In genomic region chr15:31338318-31338878, GRCh38 we compare ENCODE assay signal across 8 cellular contexts. TPM values are rescaled to one million over a fixed set of nuclear protein-coding genes. Genes with fewer than 3 reads are reported as not detected.
DNase-seq lines count a peak whose midpoint lies in the region; ATAC-seq and TF ChIP-seq lines count a peak whose summit lies in the region.

No MANE protein-coding gene starts in this region.

- H3K4me1 ChIP-seq in left lung (peaks cover 61 to 99% of the 10 kb centered on the region in 2 donors), thyroid gland (peaks cover 95 to 100% of the 10 kb centered on the region in 2 donors)

- TF ChIP-seq CTCF in left lung (IDR thresholded peaks at IDR 0.05), result no peak
- no peak for TF ChIP-seq CTCF in thyroid gland (IDR thresholded peaks at IDR 0.05)
- TF ChIP-seq CTCF in WTC11 (IDR thresholded peaks at IDR 0.05), result no peak

- peak overlapping the region; percentile 89 for H3K27ac Mint-ChIP-seq in activated T-helper 1 cell treated with anti-CD3 and anti-CD28 coated beads, Interleukin-12 subunit alpha, Interleukin-12 subunit beta, Interleukin-2, Interleukin-4 antibody, amounts not matched to agents 30 ng/mL and 10 ng/mL and 1 ng/mL, durations not matched to agents 14 hours and 24 hours and 36 hours
- H3K27ac Mint-ChIP-seq in WTC11, result no peak overlapping the region; the same call in 1 of the 2 replicates

- POLR2A ChIA-PET in WTC11 (lab: Charles Lee), result no interaction called here

- 6 to 15% methylated on average over 5 to 6 of the region's 9 CpGs for WGBS in thyroid gland, 2 donors

- intact Hi-C loops in activated T-helper 1 cell treated with anti-CD3 and anti-CD28 coated beads, Interleukin-12 subunit alpha, Interleukin-12 subunit beta, Interleukin-2, Interleukin-4 antibody, amounts not matched to agents 30 ng/mL and 10 ng/mL and 1 ng/mL, durations not matched to agents 14 hours and 24 hours and 36 hours (cut with micrococcal nuclease), result loop anchor here (1.0 kb wide), 2 partner anchors 8 to 9 kb away; no protein-coding TSS in a partner anchor
- intact Hi-C loops in left lung (cut with DNase I) (no loop called here), thyroid gland (cut with DNase I) (no loop called here)

- no peaks in the 10 kb centered on the region for H3K27me3 ChIP-seq in left lung
- no peaks in the 10 kb centered on the region for H3K27me3 ChIP-seq in thyroid gland

- H3K36me3 ChIP-seq in left lung (peaks cover 0 to 17% of the 10 kb centered on the region in 2 donors), thyroid gland (no peaks in the 10 kb centered on the region)

- peak overlapping the region; percentile 70 to 85 for H3K27ac ChIP-seq in left lung
- peak overlapping the region; percentile 95 to 100 (median 100) for H3K27ac ChIP-seq in thyroid gland

- peak; percentile 44 for ATAC-seq in HG03064 (IDR thresholded peaks at IDR 0.05; ENCODE audit: low read depth, unreplicated experiment)
- ATAC-seq in left lung, result peak; percentile 27
- ATAC-seq in WTC11, result no peak

- peaks cover 13% of the 10 kb centered on the region for H3K36me3 Mint-ChIP-seq in activated T-helper 1 cell treated with anti-CD3 and anti-CD28 coated beads, Interleukin-12 subunit alpha, Interleukin-12 subunit beta, Interleukin-2, Interleukin-4 antibody, amounts not matched to agents 30 ng/mL and 10 ng/mL and 1 ng/mL, durations not matched to agents 14 hours and 24 hours and 36 hours (ENCODE audit: low read depth)
- H3K36me3 Mint-ChIP-seq in WTC11, result no peaks in the 10 kb centered on the region

- no peaks in the 10 kb centered on the region for H3K9me3 Mint-ChIP-seq in activated T-helper 1 cell treated with anti-CD3 and anti-CD28 coated beads, Interleukin-12 subunit alpha, Interleukin-12 subunit beta, Interleukin-2, Interleukin-4 antibody, amounts not matched to agents 30 ng/mL and 10 ng/mL and 1 ng/mL, durations not matched to agents 14 hours and 24 hours and 36 hours
- no peaks in the 10 kb centered on the region for H3K9me3 Mint-ChIP-seq in WTC11

- peak; percentile 16 for DNase-seq in NCI-H345 (lab: John Stamatoyannopoulos, UW)
- no peak for DNase-seq in NCI-H345 treated with DMSO at 0.1 percent for 48 hours (lab: John Stamatoyannopoulos, UW; ENCODE audit: unreplicated experiment)
- no peak for DNase-seq in activated T-helper 1 cell treated with anti-CD3 and anti-CD28 coated beads, Interleukin-12 subunit alpha, Interleukin-12 subunit beta, Interleukin-2, Interleukin-4 antibody, amounts not matched to agents 30 ng/mL and 10 ng/mL and 1 ng/mL, durations not matched to agents 14 hours and 24 hours and 36 hours (ENCODE audit: low spot score)
- DNase-seq in left lung, result peak in 1 of 2 donors; percentile 56
- DNase-seq in thyroid gland, result peak; percentile 88 to 89
- DNase-seq in WTC11 (ENCODE audit: low spot score), result no peak
- DNase-seq in NK-92 (lab: John Stamatoyannopoulos, UW; ENCODE audit: unreplicated experiment), result no peak

- H3K9me3 ChIP-seq in left lung (no peaks in the 10 kb centered on the region), thyroid gland (no peaks in the 10 kb centered on the region)

- TF ChIP-seq POLR2A in thyroid gland (IDR thresholded peaks at IDR 0.05), result peak in 1 of 2 donors; percentile 33

- no peak overlapping the region for H3K4me3 ChIP-seq in left lung
- H3K4me3 ChIP-seq in thyroid gland (replicated peaks in 1 of 3), result no peak overlapping the region

- peak overlapping the region; percentile 75 for H3K4me3 Mint-ChIP-seq in activated T-helper 1 cell treated with anti-CD3 and anti-CD28 coated beads, Interleukin-12 subunit alpha, Interleukin-12 subunit beta, Interleukin-2, Interleukin-4 antibody, amounts not matched to agents 30 ng/mL and 10 ng/mL and 1 ng/mL, durations not matched to agents 14 hours and 24 hours and 36 hours
- no peak overlapping the region for H3K4me3 Mint-ChIP-seq in WTC11

- CTCF ChIA-PET in WTC11 (lab: Charles Lee), result interaction anchor here (2.4 kb wide), 1 partner anchor 97 kb away, joined by 6 read pairs; no protein-coding TSS in a partner anchor

- peaks cover 97% of the 10 kb centered on the region for H3K4me1 Mint-ChIP-seq in activated T-helper 1 cell treated with anti-CD3 and anti-CD28 coated beads, Interleukin-12 subunit alpha, Interleukin-12 subunit beta, Interleukin-2, Interleukin-4 antibody, amounts not matched to agents 30 ng/mL and 10 ng/mL and 1 ng/mL, durations not matched to agents 14 hours and 24 hours and 36 hours (ENCODE audit: low read depth)
- peaks cover 50% of the 10 kb centered on the region for H3K4me1 Mint-ChIP-seq in WTC11

- no peaks in the 10 kb centered on the region for H3K27me3 Mint-ChIP-seq in activated T-helper 1 cell treated with anti-CD3 and anti-CD28 coated beads, Interleukin-12 subunit alpha, Interleukin-12 subunit beta, Interleukin-2, Interleukin-4 antibody, amounts not matched to agents 30 ng/mL and 10 ng/mL and 1 ng/mL, durations not matched to agents 14 hours and 24 hours and 36 hours (ENCODE audit: insufficient read depth)
- H3K27me3 Mint-ChIP-seq in WTC11 (ENCODE audit: low read depth), result no peaks in the 10 kb centered on the region

TF ChIP-seq in WTC11, 78 proteins besides CTCF, POLR2A, EP300 and RAD21:
- no peak for TF ChIP-seq GRHL2 (CRISPR knock-in tag; IDR thresholded peaks at IDR 0.05; ENCODE audit: insufficient replicate concordance, severe bottlenecking)
- no peak for TF ChIP-seq ETV6 (CRISPR knock-in tag; IDR thresholded peaks at IDR 0.05)
- TF ChIP-seq ZNF532 (CRISPR knock-in tag; IDR thresholded peaks at IDR 0.05; ENCODE audit: borderline replicate concordance), result no peak
- TF ChIP-seq TEAD1 (CRISPR knock-in tag; IDR thresholded peaks at IDR 0.05), result no peak
- no peak for TF ChIP-seq NR3C1 (CRISPR knock-in tag; conservative IDR thresholded peaks at IDR 0.05; ENCODE audit: low read depth)
- TF ChIP-seq NFYB (CRISPR knock-in tag; conservative IDR thresholded peaks at IDR 0.05; ENCODE audit: low read depth), result no peak
- no peak for TF ChIP-seq ZNF396 (CRISPR knock-in tag; IDR thresholded peaks at IDR 0.05; ENCODE audit: borderline replicate concordance)
- TF ChIP-seq GTF2I (CRISPR knock-in tag; conservative IDR thresholded peaks at IDR 0.05), result no peak
- no peak for TF ChIP-seq IRF1 (CRISPR knock-in tag; IDR thresholded peaks at IDR 0.05)
- TF ChIP-seq TP53 (CRISPR knock-in tag; IDR thresholded peaks at IDR 0.05), result no peak
- no peak for TF ChIP-seq KAT7 (CRISPR knock-in tag; IDR thresholded peaks at IDR 0.05; ENCODE audit: borderline replicate concordance)
- no peak for TF ChIP-seq ZNF232 (CRISPR knock-in tag; IDR thresholded peaks at IDR 0.05)
- no peak for TF ChIP-seq E2F1 (CRISPR knock-in tag; IDR thresholded peaks at IDR 0.05)

RNA-seq across cellular contexts. Expression of gene KLF13, which starts 11.8 kb away (rescaled TPM):
- 129 and 137 TPM in 2 replicates for total RNA-seq in activated T-helper 1 cell treated with anti-CD3 and anti-CD28 coated beads, Interleukin-12 subunit alpha, Interleukin-12 subunit beta, Interleukin-2, Interleukin-4 antibody, amounts not matched to agents 30 ng/mL and 10 ng/mL and 1 ng/mL, durations not matched to agents 14 hours and 24 hours and 36 hours
- total RNA-seq in left lung (100 to 1,000 TPM; 110 to 116 TPM), thyroid gland (100 to 1,000 TPM in 2 of 4 donors, 10 to 100 TPM in 2; 84.0 to 117 (median 97.6) TPM), WTC11 (2021) (36.9 to 38.1 TPM (median 37.2 TPM) in 3 replicates)

Comparison
In these comparisons a context has a peak if more than half of its experiments do, and no peak if none do; other contexts are left out.
1. DNase-seq: peak in NCI-H345 (single experiment) and thyroid gland (2 of 2); none in NCI-H345 treated with DMSO at 0.1 percent for 48 hours (single experiment), activated T-helper 1 cell treated with anti-CD3 and anti-CD28 coated beads, Interleukin-12 subunit alpha, Interleukin-12 subunit beta, Interleukin-2, Interleukin-4 antibody, amounts not matched to agents 30 ng/mL and 10 ng/mL and 1 ng/mL, durations not matched to agents 14 hours and 24 hours and 36 hours (single experiment), WTC11 (single experiment) and NK-92 (single experiment).